In the genomic region with DNA sequence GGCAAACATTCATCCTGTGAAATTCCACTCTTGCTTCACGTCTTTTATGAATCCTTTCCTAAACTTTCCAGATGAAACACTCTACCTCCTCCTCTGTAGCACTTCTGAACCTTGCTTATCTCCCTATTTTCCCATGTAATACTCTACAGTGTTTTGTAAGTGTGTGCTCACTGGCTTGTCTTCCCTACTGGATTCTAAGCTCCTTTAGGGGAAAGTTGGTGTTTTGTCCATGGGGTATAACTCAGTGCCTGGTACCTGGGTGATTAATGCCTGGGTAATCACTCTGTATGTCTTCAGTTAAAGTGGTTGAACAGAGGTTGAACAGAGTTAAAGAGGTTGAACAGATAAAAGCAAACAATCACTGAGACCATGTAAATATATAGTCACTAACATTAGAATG, we compare ENCODE assay signal across 22 cellular contexts. TPM values are rescaled to one million over a fixed set of nuclear protein-coding genes. Genes with fewer than 3 reads are reported as not detected.
A peak's percentile ranks its signal among the peaks of the same experiment; 100 is the strongest.
DNase-seq lines count a peak whose midpoint lies in the region; ATAC-seq, FAIRE-seq and TF ChIP-seq lines count a peak whose summit lies in the region.
"Had no signal": no experiment of that assay in that cellular context is flagged by ENCODE, and none has a peak within 500 bp of the region (broad histone marks: within the 10 kb centered on the region; RNA-seq: fewer than 3 reads in every experiment).

No MANE protein-coding gene starts in this region.

- ATAC-seq in heart right ventricle, result no peak
- ATAC-seq in Right ventricle myocardium superior (ENCODE audit: poor library complexity), result no peak
- no peak for ATAC-seq in K562
- no peak for ATAC-seq in HG02798 (IDR thresholded peaks at IDR 0.05; ENCODE audit: poor library complexity, unreplicated experiment)
- no peak for ATAC-seq in GM18907 (IDR thresholded peaks at IDR 0.05; ENCODE audit: unreplicated experiment)
- ATAC-seq: A549 had no signal

- H3K27ac ChIP-seq in heart right ventricle (peak overlapping the region in 6 of 10 donors; percentile 34 to 76 (median 67)), K562 (ENCODE audit: extremely low read depth, low read depth, low read length) (no peak overlapping the region)
- H3K27ac ChIP-seq: A549, PC-9, SK-N-MC had no signal

- TF ChIP-seq EP300 in K562 (IDR thresholded peaks at IDR 0.05; ENCODE audit: low read length), result no peak

- intact Hi-C loops in heart right ventricle (cut with DNase I), result loop anchor here in 8 of 10 donors (2.0 to 10.0 kb wide), 7 partner anchors 60 to 220 kb away; a partner anchor contains a TSS
- intact Hi-C loops in Right ventricle myocardium superior (cut with DNase I), result no loop called here
- intact Hi-C loops in K562 (cut with micrococcal nuclease), result loop anchor here (2.0 kb wide), 1 partner anchor 216 kb away; no protein-coding TSS in a partner anchor

- no peak overlapping the region for H3K4me3 Mint-ChIP-seq in neural crest cell
- no peak overlapping the region for H3K4me3 Mint-ChIP-seq in activated naive CD4-positive, alpha-beta T cell treated with anti-CD3 and anti-CD28 coated beads, Interleukin-2, amount 10 ng/mL, durations not matched to agents 7 days and 5 days
- H3K4me3 Mint-ChIP-seq: B cell had no signal

- no peaks in the 10 kb centered on the region for H3K9me3 ChIP-seq in heart right ventricle
- H3K9me3 ChIP-seq in K562 (replicated peaks; ENCODE audit: control insufficient read depth, insufficient read depth, low read depth, low read length), result no peaks in the 10 kb centered on the region
- H3K9me3 ChIP-seq: A549 had no signal

- TF ChIP-seq CTCF in heart right ventricle (IDR thresholded peaks at IDR 0.05) (no peak), K562 (IDR thresholded peaks at IDR 0.05 in 2 of 3, conservative IDR thresholded peaks at IDR 0.05 in 1 of 3; ENCODE audit: insufficient read depth in 2 of 3, low read depth in 1 of 3, low read length in 3 of 3) (no peak), neural crest cell (conservative IDR thresholded peaks at IDR 0.05) (no peak)

- peak overlapping the region; percentile 1 for H3K27ac Mint-ChIP-seq in neural crest cell (ENCODE audit: unreplicated experiment)
- no peak overlapping the region for H3K27ac Mint-ChIP-seq in activated naive CD4-positive, alpha-beta T cell treated with anti-CD3 and anti-CD28 coated beads, Interleukin-2, amount 10 ng/mL, durations not matched to agents 7 days and 5 days
- H3K27ac Mint-ChIP-seq: B cell had no signal

- H3K27me3 Mint-ChIP-seq in neural crest cell (ENCODE audit: low read depth), result no peaks in the 10 kb centered on the region
- no peaks in the 10 kb centered on the region for H3K27me3 Mint-ChIP-seq in activated naive CD4-positive, alpha-beta T cell treated with anti-CD3 and anti-CD28 coated beads, Interleukin-2, amount 10 ng/mL, durations not matched to agents 7 days and 5 days
- H3K27me3 Mint-ChIP-seq: B cell had no signal

- H3K9ac ChIP-seq in K562 (ENCODE audit: insufficient read depth in 1 of 2, low read depth in 2 of 2, low read length in 2 of 2), result no peak overlapping the region

- H3K36me3 ChIP-seq in heart right ventricle (peaks cover 0 to 2% (median 0%) of the 10 kb centered on the region in 9 donors), K562 (ENCODE audit: control insufficient read depth, insufficient read depth, low read length) (peaks cover 3% of the 10 kb centered on the region; the same call in 2 of the 3 replicates)

- DNase-seq in heart right ventricle, result no peak
- DNase-seq in Right ventricle myocardium superior, result no peak
- no peak for DNase-seq in K562 (ENCODE audit: extremely low read depth in 1 of 4, low spot score in 3 of 4)
- DNase-seq in neural crest cell (ENCODE audit: low read depth, low spot score), result no peak
- no peak for DNase-seq in activated naive CD4-positive, alpha-beta T cell treated with anti-CD3 and anti-CD28 coated beads, Interleukin-2, amount 10 ng/mL, durations not matched to agents 7 days and 5 days
- DNase-seq: CD4-positive, CD25-positive, alpha-beta regulatory T cell; COR-L47; DMS79; MM.1S; NCI-H1048; NCI-H1417 treated with DMSO at 0.1 percent for 48 hours; NCI-H187; NCI-H446 treated with DMSO at 0.1 percent for 48 hours; NCI-H526 treated with DMSO at 0.1 percent for 48 hours; PC-9; RPMI8226; SHP77 treated with DMSO at 0.1 percent for 48 hours had no signal

- H3K4me1 ChIP-seq in heart right ventricle (peaks cover 5 to 45% (median 36%) of the 10 kb centered on the region in 9 donors), K562 (replicated peaks in 1 of 2; ENCODE audit: control insufficient read depth in 2 of 2, insufficient read depth in 2 of 2, low read length in 2 of 2) (peaks cover 6 to 19% of the 10 kb centered on the region in 2 experiments)

- TF ChIP-seq POLR2A in K562 (conservative IDR thresholded peaks at IDR 0.05), result no peak

- POLR2A ChIA-PET in K562 (lab: Yijun Ruan, JAX), result no interaction called here

- peaks cover 34% of the 10 kb centered on the region for H3K4me1 Mint-ChIP-seq in neural crest cell
- H3K4me1 Mint-ChIP-seq in activated naive CD4-positive, alpha-beta T cell treated with anti-CD3 and anti-CD28 coated beads, Interleukin-2, amount 10 ng/mL, durations not matched to agents 7 days and 5 days, result peaks cover 20% of the 10 kb centered on the region

- no peak for TF ChIP-seq RAD21 in K562 (CRISPR knock-in tag; conservative IDR thresholded peaks at IDR 0.05 in 1 of 2, IDR thresholded peaks at IDR 0.05 in 1 of 2)

- no TSS peak for BruUV-seq in K562 (replicated peaks; lab: Mats Ljungman, UMichigan)

- H3K4me2 ChIP-seq in K562 (ENCODE audit: insufficient read depth, low read length), result no peak overlapping the region
- H3K4me2 ChIP-seq: A549, PC-9 had no signal

- H3K36me3 Mint-ChIP-seq in neural crest cell (ENCODE audit: low read depth), result no peaks in the 10 kb centered on the region
- peaks cover 8% of the 10 kb centered on the region for H3K36me3 Mint-ChIP-seq in activated naive CD4-positive, alpha-beta T cell treated with anti-CD3 and anti-CD28 coated beads, Interleukin-2, amount 10 ng/mL, durations not matched to agents 7 days and 5 days
- H3K36me3 Mint-ChIP-seq: CD4-positive, CD25-positive, alpha-beta regulatory T cell had no signal

- no peak overlapping the region for H3K4me3 ChIP-seq in heart right ventricle
- H3K4me3 ChIP-seq in K562, result no peak overlapping the region
- H3K4me3 ChIP-seq: A549, PC-9, SK-N-MC had no signal

- H3K27me3 ChIP-seq in heart right ventricle (no peaks in the 10 kb centered on the region), K562 (ENCODE audit: control insufficient read depth in 2 of 2, insufficient read depth in 2 of 2, low read length in 2 of 2) (no peaks in the 10 kb centered on the region)

- in situ Hi-C loops in K562 (cut with MboI), result loop anchor here (5.0 kb wide), 1 partner anchor 77 kb away; a partner anchor contains a TSS

- 63 to 68% methylated on average over 1 of the region's 1 CpG for WGBS in heart right ventricle, 2 donors
- WGBS in K562 (ENCODE audit: insufficient coverage, low coverage, missing lambda C conversion rate), result 13% methylated on average over 1 of the region's 1 CpG

- H3K9me3 Mint-ChIP-seq in neural crest cell, result no peaks in the 10 kb centered on the region
- H3K9me3 Mint-ChIP-seq in activated naive CD4-positive, alpha-beta T cell treated with anti-CD3 and anti-CD28 coated beads, Interleukin-2, amount 10 ng/mL, durations not matched to agents 7 days and 5 days, result no peaks in the 10 kb centered on the region
- H3K9me3 Mint-ChIP-seq: CD4-positive, CD25-positive, alpha-beta regulatory T cell had no signal

- peaks cover 18% of the 10 kb centered on the region for H3K79me2 ChIP-seq in K562 (ENCODE audit: control insufficient read depth, insufficient read depth, low read length)

- no peak for FAIRE-seq in K562 (lab: Jason Lieb, UNC)
- FAIRE-seq: A549 had no signal

- H3K9me1 ChIP-seq in K562 (ENCODE audit: control insufficient read depth, insufficient read depth, low read length), result no peaks in the 10 kb centered on the region

- CTCF ChIA-PET in K562 (lab: Yijun Ruan, JAX; ENCODE audit: low intra/inter-chr PET ratio), result interaction anchor here (0.6 kb wide), 1 partner anchor 67 kb away, joined by 3 read pairs; no protein-coding TSS in a partner anchor
- CTCF ChIA-PET in activated naive CD4-positive, alpha-beta T cell treated with anti-CD3 and anti-CD28 coated beads, Interleukin-2, amount 10 ng/mL, durations not matched to agents 7 days and 5 days (lab: Charles Lee), result no interaction called here

- H2AFZ ChIP-seq in K562 (ENCODE audit: low read depth, low read length), result 0 out of 2 replicates have a peak overlapping the region, but pooled peaks have one; percentile 55
- H2AFZ ChIP-seq: PC-9 had no signal

- H4K20me1 ChIP-seq in K562 (replicated peaks; ENCODE audit: control insufficient read depth, insufficient read depth, low read length), result peaks cover 5% of the 10 kb centered on the region

RNA-seq across cellular contexts. Expression of a gene that starts 3.8 kb away (rescaled TPM):
- 10 to 100 TPM; 48.9 to 81.3 (median 66.3) TPM for total RNA-seq in heart right ventricle
- 10 to 100 TPM in 1 of 2 donors, 1 to 10 TPM in 1; 5.9 to 16.7 TPM for polyA plus RNA-seq in heart right ventricle
- 42.5 TPM for total RNA-seq in Right ventricle myocardium superior
- total RNA-seq in K562 (2011; cell fraction: chromatin; rRNA removed; ENCODE audit: low replicate concordance), result 98.7 and 143 TPM in 2 replicates
- 42.4 and 42.8 TPM in 2 replicates for total RNA-seq in K562 (2011; cell fraction: nucleolus; rRNA removed)
- 98.0 and 135 TPM in 2 replicates for total RNA-seq in K562 (2011; cell fraction: nucleoplasm; rRNA removed)
- 26.6 and 34.8 TPM in 2 replicates for total RNA-seq in K562 (2014; rRNA removed)
- 37.7 and 42.2 TPM in 2 replicates for total RNA-seq in K562 (2014; rRNA removed; fragmentation: Illumina TruSeq; extraction: Trizol)
- 35.6 and 36.1 TPM in 2 replicates for total RNA-seq in K562 (2015; rRNA removed; fragmentation: Illumina TruSeq; extraction: Trizol)
- 52.8 and 57.3 TPM in 2 replicates for total RNA-seq in K562 (2021)
- polyA plus RNA-seq in K562 (2011; rRNA removed), result 20.6 and 39.3 TPM in 2 replicates
- 14.3 and 28.7 TPM in 2 replicates for polyA plus RNA-seq in K562 (2011; cell fraction: cytosol; rRNA removed)
- polyA plus RNA-seq in K562 (2011; cell fraction: nucleus; rRNA removed), result 53.9 and 59.1 TPM in 2 replicates
- 24.3 and 34.3 TPM in 2 replicates for polyA plus RNA-seq in K562 (2012)
- 36.1 and 39.1 TPM in 2 replicates for polyA plus RNA-seq in K562 (2014; fragmentation: Illumina TruSeq; extraction: Trizol)
- 10 to 100 TPM; 10.8 to 10.9 TPM for polyA plus RNA-seq in K562 (2014; fragmentation: Nextera tagmentation; extraction: Ambion mirVana)
- 18.3 and 20.5 TPM in 2 replicates for polyA plus RNA-seq in K562 (2014; rRNA removed)
- polyA minus RNA-seq in K562 (2011; rRNA and poly(A)+ RNA removed), result 52.7 and 64.3 TPM in 2 replicates
- polyA minus RNA-seq in K562 (2011; cell fraction: cytosol; rRNA and poly(A)+ RNA removed), result 34.6 and 39.4 TPM in 2 replicates
- 31.5 and 52.3 TPM in 2 replicates for polyA minus RNA-seq in K562 (2011; cell fraction: nucleus; rRNA and poly(A)+ RNA removed)
- total RNA-seq in neural crest cell, result 93.5 and 99.7 TPM in 2 replicates

RNA-seq across cellular contexts. Expression of a gene that starts 20.7 kb away (rescaled TPM):
- total RNA-seq in heart right ventricle (10 to 100 TPM in 6 of 10 donors, 1 to 10 TPM in 4; 4.0 to 14.0 (median 10.5) TPM), Right ventricle myocardium superior (9.5 TPM), K562 (2014; rRNA removed) (36.6 and 53.7 TPM in 2 replicates), K562 (2014; rRNA removed; fragmentation: Illumina TruSeq; extraction: Trizol) (17.2 and 17.4 TPM in 2 replicates), K562 (2015; rRNA removed; fragmentation: Illumina TruSeq; extraction: Trizol) (29.9 and 31.6 TPM in 2 replicates), K562 (2021) (57.1 and 60.6 TPM in 2 replicates), neural crest cell (13.6 and 17.0 TPM in 2 replicates)
- polyA plus RNA-seq in heart right ventricle (1 to 10 TPM; 6.1 to 7.6 TPM), K562 (2011; rRNA removed) (40.4 and 70.5 TPM in 2 replicates), K562 (2014; fragmentation: Illumina TruSeq; extraction: Trizol) (78.9 and 79.7 TPM in 2 replicates), K562 (2014; fragmentation: Nextera tagmentation; extraction: Ambion mirVana) (1 to 10 TPM; 3.1 to 4.7 TPM), K562 (2014; rRNA removed) (62.9 and 65.9 TPM in 2 replicates)
- total RNA-seq in K562 (2011; cell fraction: chromatin; rRNA removed; ENCODE audit: low replicate concordance), result 36.1 and 63.6 TPM in 2 replicates
- total RNA-seq in K562 (2011; cell fraction: nucleolus; rRNA removed), result 46.1 and 47.4 TPM in 2 replicates
- total RNA-seq in K562 (2011; cell fraction: nucleoplasm; rRNA removed), result 43.6 and 73.7 TPM in 2 replicates
- 42.0 and 64.7 TPM in 2 replicates for polyA plus RNA-seq in K562 (2011; cell fraction: cytosol; rRNA removed)
- 39.9 and 55.6 TPM in 2 replicates for polyA plus RNA-seq in K562 (2011; cell fraction: nucleus; rRNA removed)
- polyA plus RNA-seq in K562 (2012), result 40.1 and 94.9 TPM in 2 replicates
- 19.7 and 22.8 TPM in 2 replicates for polyA minus RNA-seq in K562 (2011; rRNA and poly(A)+ RNA removed)
- polyA minus RNA-seq in K562 (2011; cell fraction: cytosol; rRNA and poly(A)+ RNA removed), result 29.9 and 30.1 TPM in 2 replicates
- polyA minus RNA-seq in K562 (2011; cell fraction: nucleus; rRNA and poly(A)+ RNA removed), result 22.2 and 22.9 TPM in 2 replicates
